ENCODE assay signal across 9 cellular contexts in the genomic region with DNA sequence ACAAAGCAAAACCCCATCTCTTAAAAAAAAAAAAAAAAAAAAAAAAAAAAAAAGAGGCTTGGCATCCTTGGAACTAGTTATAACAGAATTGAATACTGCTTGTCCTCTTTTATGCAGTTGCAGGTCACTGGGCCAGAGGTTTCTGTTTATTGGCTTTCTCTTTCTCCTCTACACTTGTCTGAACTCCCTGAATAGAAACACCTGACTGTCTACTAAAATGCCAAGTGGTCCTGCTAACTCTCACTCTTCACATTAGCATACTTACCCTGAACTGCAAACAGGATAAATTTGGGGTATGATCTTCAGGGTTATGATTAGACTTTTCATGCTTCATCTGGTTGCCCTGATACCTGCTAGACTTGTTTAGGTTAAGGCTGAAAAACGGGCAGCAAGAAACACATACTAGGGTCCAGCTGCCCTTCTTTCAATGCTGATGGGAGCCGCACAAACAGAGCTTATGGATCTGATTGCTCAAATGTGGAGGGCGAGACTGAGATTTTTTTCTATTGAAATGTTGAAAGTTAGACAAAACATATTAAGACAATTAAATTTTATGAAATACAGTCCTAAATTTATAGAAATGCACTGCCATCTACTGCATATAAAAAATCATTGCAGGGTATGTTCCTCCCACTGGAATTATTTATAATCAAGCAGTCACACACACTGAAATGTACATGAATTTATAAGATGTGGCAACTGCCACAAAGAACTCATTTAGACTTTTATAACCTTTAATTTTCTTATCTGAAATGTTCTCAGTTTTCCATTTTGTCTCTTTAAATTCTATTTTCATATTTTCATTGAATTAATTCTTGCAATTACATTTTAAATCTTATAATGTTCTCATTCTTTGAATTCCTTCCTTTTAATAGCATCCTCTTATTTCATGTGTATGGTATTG. TPM values are rescaled to one million over a fixed set of nuclear protein-coding genes. Genes with fewer than 3 reads are reported as not detected.
DNase-seq lines count a peak whose midpoint lies in the region; ATAC-seq and TF ChIP-seq lines count a peak whose summit lies in the region.
"Had no signal": no experiment of that assay in that cellular context is flagged by ENCODE, and none has a peak within 500 bp of the region (broad histone marks: within the 10 kb centered on the region; RNA-seq: fewer than 3 reads in every experiment).

No MANE protein-coding gene starts in this region.

- no peaks in the 10 kb centered on the region for H3K27me3 ChIP-seq in dorsolateral prefrontal cortex

- H3K4me3 Mint-ChIP-seq in osteocyte (ENCODE audit: unreplicated experiment) = no peak overlapping the region
- H3K4me3 Mint-ChIP-seq: activated CD4-positive, alpha-beta T cell treated with anti-CD3 and anti-CD28 coated beads for 36 hours had no signal

- peaks cover 6% of the 10 kb centered on the region for H3K4me1 Mint-ChIP-seq in osteocyte (ENCODE audit: unreplicated experiment)
- H3K4me1 Mint-ChIP-seq: activated CD4-positive, alpha-beta T cell treated with anti-CD3 and anti-CD28 coated beads for 36 hours had no signal

- peak; percentile 31 for DNase-seq in EL
- peak; percentile 7 for DNase-seq in NCI-H2171 (lab: John Stamatoyannopoulos, UW)
- DNase-seq in dorsolateral prefrontal cortex = no peak
- no peak for DNase-seq in osteocyte (ENCODE audit: extremely low spot score, unreplicated experiment)
- DNase-seq in activated CD4-positive, alpha-beta T cell treated with anti-CD3 and anti-CD28 coated beads, Interleukin-2, amount 50 U/mL, for 48 hours = no peak
- no peak for DNase-seq in activated CD4-positive, alpha-beta T cell treated with anti-CD3 and anti-CD28 coated beads, Interleukin-2, amount 50 U/mL, for 4 hours
- no peak for DNase-seq in T-helper 2 cell
- DNase-seq: activated CD4-positive, alpha-beta T cell treated with anti-CD3 and anti-CD28 coated beads for 36 hours had no signal

- H3K27ac ChIP-seq in dorsolateral prefrontal cortex = peak overlapping the region in 19 of 59 donors; percentile 1 to 58 (median 34)

- peaks cover 22% of the 10 kb centered on the region for H3K36me3 Mint-ChIP-seq in osteocyte (ENCODE audit: unreplicated experiment)

- no peaks in the 10 kb centered on the region for H3K27me3 Mint-ChIP-seq in osteocyte (ENCODE audit: unreplicated experiment)
- H3K27me3 Mint-ChIP-seq: activated CD4-positive, alpha-beta T cell treated with anti-CD3 and anti-CD28 coated beads for 36 hours had no signal

- ATAC-seq in GM18867 (IDR thresholded peaks at IDR 0.05; ENCODE audit: unreplicated experiment) = no peak
- ATAC-seq: activated CD4-positive, alpha-beta T cell treated with anti-CD3 and anti-CD28 coated beads for 36 hours had no signal

- H3K4me3 ChIP-seq in dorsolateral prefrontal cortex = peak overlapping the region in 3 of 59 donors; percentile 7 to 24 (median 9)

- H3K27ac Mint-ChIP-seq in osteocyte (ENCODE audit: unreplicated experiment) = no peak overlapping the region
- H3K27ac Mint-ChIP-seq: activated CD4-positive, alpha-beta T cell treated with anti-CD3 and anti-CD28 coated beads for 36 hours had no signal

- intact Hi-C loops in dorsolateral prefrontal cortex (cut with DNase I) = loop anchor here (5.0 to 10.0 kb wide), 3 partner anchors 461 to 674 kb away; no protein-coding TSS in a partner anchor

- H3K9me3 Mint-ChIP-seq in osteocyte (ENCODE audit: unreplicated experiment) = peaks cover 29% of the 10 kb centered on the region

- TF ChIP-seq CTCF in dorsolateral prefrontal cortex (IDR thresholded peaks at IDR 0.05 in 54 of 56, conservative IDR thresholded peaks at IDR 0.05 in 2 of 56; ENCODE audit: low read depth in 1 of 56, partially characterized antibody in 56 of 56) = peak; percentile 39 to 78 (median 62)
- TF ChIP-seq CTCF in osteocyte (IDR thresholded peaks at IDR 0.05) = peak; percentile 65

RNA-seq across cellular contexts. Expression of gene GTF3C3, which starts 40.8 kb away (rescaled TPM):
- total RNA-seq in dorsolateral prefrontal cortex = 10 to 100 TPM; 24.0 to 62.8 (median 39.8) TPM
- 34.9 and 37.7 TPM in 2 replicates for total RNA-seq in osteocyte

RNA-seq across cellular contexts. Expression of gene C2orf66, which starts 50.4 kb away (rescaled TPM):
- total RNA-seq in dorsolateral prefrontal cortex (1 to 10 TPM in 4 of 120 experiments, under 1 TPM in 65, not detected in 51; 0.24 to 2.8 (median 0.42) TPM), osteocyte (0.27 and 0.29 TPM in 2 replicates)

Comparison
In these comparisons a context has a peak if more than half of its experiments do, and no peak if none do; other contexts are left out.
1. DNase-seq: peak in EL (single experiment) and NCI-H2171 (single experiment); none in dorsolateral prefrontal cortex (0 of 10), osteocyte (single experiment), activated CD4-positive, alpha-beta T cell treated with anti-CD3 and anti-CD28 coated beads, Interleukin-2, amount 50 U/mL, for 48 hours (0 of 2), activated CD4-positive, alpha-beta T cell treated with anti-CD3 and anti-CD28 coated beads, Interleukin-2, amount 50 U/mL, for 4 hours (0 of 2) and T-helper 2 cell (0 of 5).